In the genomic region with DNA sequence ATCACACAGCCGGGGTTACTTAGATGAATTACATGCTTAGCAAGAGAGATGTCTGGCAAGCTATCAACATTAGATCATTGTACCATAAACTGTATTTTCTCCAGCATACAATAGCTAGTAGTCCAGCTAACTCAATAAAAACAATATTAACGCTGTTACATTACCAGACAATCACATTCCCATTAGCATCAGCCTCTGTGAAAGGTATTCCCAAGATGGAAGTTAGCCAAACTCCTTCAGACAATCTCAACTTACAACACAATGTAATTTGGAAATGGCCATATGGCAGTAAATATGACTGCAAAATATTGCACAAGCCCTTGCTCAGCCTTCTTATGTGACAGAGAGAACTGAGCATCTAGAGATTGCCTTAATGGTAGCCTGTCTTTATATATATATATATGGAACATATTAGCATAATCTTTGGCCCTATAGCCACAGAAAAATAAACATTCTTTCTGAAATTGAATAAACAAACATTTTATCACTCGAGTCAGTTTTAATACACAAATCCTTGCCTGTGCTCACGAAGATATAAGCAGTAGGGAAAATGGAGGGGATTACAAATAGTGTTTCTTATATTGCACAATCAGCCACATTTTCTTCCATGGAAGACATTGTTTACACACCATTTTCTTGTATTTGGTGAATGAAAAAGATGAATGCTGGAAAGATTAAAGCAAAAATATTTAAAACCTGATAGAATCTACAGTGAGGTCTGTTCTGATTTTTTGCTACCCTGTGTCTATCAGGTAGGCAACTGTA, we compare ENCODE assay signal across 15 cellular contexts.
DNase-seq lines count a peak whose midpoint lies in the region; ATAC-seq and TF ChIP-seq lines count a peak whose summit lies in the region.
"Had no signal": no experiment of that assay in that cellular context is flagged by ENCODE, and none has a peak within 500 bp of the region (broad histone marks: within the 10 kb centered on the region; RNA-seq: fewer than 3 reads in every experiment).

No MANE protein-coding gene starts in this region.

- TF ChIP-seq CTCF in AG10803 (conservative IDR thresholded peaks at IDR 0.05; ENCODE audit: low read length) (no peak), fibroblast of villous mesenchyme (IDR thresholded peaks at IDR 0.05; ENCODE audit: insufficient read depth, low read depth, low read length) (no peak), mucosa of descending colon (IDR thresholded peaks at IDR 0.05) (no peak)

- intact Hi-C loops in mucosa of descending colon (cut with DNase I, micrococcal nuclease): no loop called here
- intact Hi-C loops in cardiac septum (cut with DNase I): no loop called here

- no peak overlapping the region for H3K4me3 ChIP-seq in AG10803 (ENCODE audit: low read length)
- H3K4me3 ChIP-seq in fibroblast of villous mesenchyme (ENCODE audit: low read depth, low read length): no peak overlapping the region
- H3K4me3 ChIP-seq in mucosa of descending colon: no peak overlapping the region
- H3K4me3 ChIP-seq: A549, neural progenitor cell, upper lobe of right lung had no signal

- peaks cover 17% of the 10 kb centered on the region for H3K9me3 ChIP-seq in mucosa of descending colon
- H3K9me3 ChIP-seq: A549, upper lobe of right lung had no signal

- ATAC-seq in SK-N-SH treated with all-trans-retinoic acid at 6 μM for 48 hours (peak; percentile 93), mucosa of descending colon (no peak)
- ATAC-seq: A549; activated T-cell treated with anti-CD3 and anti-CD28 coated beads, Interleukin-2, amount 50 U/mL, for 4 hours; upper lobe of right lung had no signal

- H3K36me3 ChIP-seq in mucosa of descending colon (ENCODE audit: low read depth): no peaks in the 10 kb centered on the region
- H3K36me3 ChIP-seq: neural progenitor cell, upper lobe of right lung had no signal

- DNase-seq in AG10803 (ENCODE audit: low read depth) (peak; percentile 31), NCI-H1105 treated with DMSO at 0.1 percent for 48 hours (lab: John Stamatoyannopoulos, UW) (peak; percentile 98), fibroblast of villous mesenchyme (ENCODE audit: low read depth) (peak; percentile 46), mucosa of descending colon (no peak), KG1 (lab: John Stamatoyannopoulos, UW) (no peak), cardiac septum (ENCODE audit: low spot score) (no peak), NCI-H345 (lab: John Stamatoyannopoulos, UW) (no peak)
- DNase-seq: activated naive CD8-positive, alpha-beta T cell treated with anti-CD3 and anti-CD28 coated beads, Interleukin-2, amount 10 ng/mL, durations not matched to agents 7 days and 5 days; activated T-cell treated with anti-CD3 and anti-CD28 coated beads, Interleukin-2, amount 50 U/mL, for 4 hours; mammary epithelial cell; NCI-H146; upper lobe of right lung had no signal

- no peaks in the 10 kb centered on the region for H3K4me1 ChIP-seq in mucosa of descending colon (ENCODE audit: low read depth)
- H3K4me1 ChIP-seq: A549, upper lobe of right lung had no signal

TF ChIP-seq in SK-N-SH treated with all-trans-retinoic acid at 6 μM for 48 hours, 23 proteins besides CTCF, POLR2A, EP300 and RAD21:
- no peak; the same call in 1 of the 2 replicates for TF ChIP-seq RARB (CRISPR knock-in tag; IDR thresholded peaks at IDR 0.05)
- peak; percentile 99 for TF ChIP-seq ISL1 (CRISPR knock-in tag; IDR thresholded peaks at IDR 0.05)
- TF ChIP-seq ZNF70 (CRISPR knock-in tag; IDR thresholded peaks at IDR 0.05): peak; percentile 76
- TF ChIP-seq, protein P1, sequence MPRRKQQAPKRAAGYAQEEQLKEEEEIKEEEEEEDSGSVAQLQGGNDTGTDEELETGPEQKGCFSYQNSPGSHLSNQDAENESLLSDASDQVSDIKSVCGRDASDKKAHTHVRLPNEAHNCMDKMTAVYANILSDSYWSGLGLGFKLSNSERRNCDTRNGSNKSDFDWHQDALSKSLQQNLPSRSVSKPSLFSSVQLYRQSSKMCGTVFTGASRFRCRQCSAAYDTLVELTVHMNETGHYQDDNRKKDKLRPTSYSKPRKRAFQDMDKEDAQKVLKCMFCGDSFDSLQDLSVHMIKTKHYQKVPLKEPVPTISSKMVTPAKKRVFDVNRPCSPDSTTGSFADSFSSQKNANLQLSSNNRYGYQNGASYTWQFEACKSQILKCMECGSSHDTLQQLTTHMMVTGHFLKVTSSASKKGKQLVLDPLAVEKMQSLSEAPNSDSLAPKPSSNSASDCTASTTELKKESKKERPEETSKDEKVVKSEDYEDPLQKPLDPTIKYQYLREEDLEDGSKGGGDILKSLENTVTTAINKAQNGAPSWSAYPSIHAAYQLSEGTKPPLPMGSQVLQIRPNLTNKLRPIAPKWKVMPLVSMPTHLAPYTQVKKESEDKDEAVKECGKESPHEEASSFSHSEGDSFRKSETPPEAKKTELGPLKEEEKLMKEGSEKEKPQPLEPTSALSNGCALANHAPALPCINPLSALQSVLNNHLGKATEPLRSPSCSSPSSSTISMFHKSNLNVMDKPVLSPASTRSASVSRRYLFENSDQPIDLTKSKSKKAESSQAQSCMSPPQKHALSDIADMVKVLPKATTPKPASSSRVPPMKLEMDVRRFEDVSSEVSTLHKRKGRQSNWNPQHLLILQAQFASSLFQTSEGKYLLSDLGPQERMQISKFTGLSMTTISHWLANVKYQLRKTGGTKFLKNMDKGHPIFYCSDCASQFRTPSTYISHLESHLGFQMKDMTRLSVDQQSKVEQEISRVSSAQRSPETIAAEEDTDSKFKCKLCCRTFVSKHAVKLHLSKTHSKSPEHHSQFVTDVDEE (CRISPR knock-in tag; IDR thresholded peaks at IDR 0.05): peak; percentile 96
- TF ChIP-seq BACH2 (CRISPR knock-in tag; IDR thresholded peaks at IDR 0.05; ENCODE audit: borderline replicate concordance): peak; percentile 64; the same call in 1 of the 2 replicates
- TF ChIP-seq, protein P2, sequence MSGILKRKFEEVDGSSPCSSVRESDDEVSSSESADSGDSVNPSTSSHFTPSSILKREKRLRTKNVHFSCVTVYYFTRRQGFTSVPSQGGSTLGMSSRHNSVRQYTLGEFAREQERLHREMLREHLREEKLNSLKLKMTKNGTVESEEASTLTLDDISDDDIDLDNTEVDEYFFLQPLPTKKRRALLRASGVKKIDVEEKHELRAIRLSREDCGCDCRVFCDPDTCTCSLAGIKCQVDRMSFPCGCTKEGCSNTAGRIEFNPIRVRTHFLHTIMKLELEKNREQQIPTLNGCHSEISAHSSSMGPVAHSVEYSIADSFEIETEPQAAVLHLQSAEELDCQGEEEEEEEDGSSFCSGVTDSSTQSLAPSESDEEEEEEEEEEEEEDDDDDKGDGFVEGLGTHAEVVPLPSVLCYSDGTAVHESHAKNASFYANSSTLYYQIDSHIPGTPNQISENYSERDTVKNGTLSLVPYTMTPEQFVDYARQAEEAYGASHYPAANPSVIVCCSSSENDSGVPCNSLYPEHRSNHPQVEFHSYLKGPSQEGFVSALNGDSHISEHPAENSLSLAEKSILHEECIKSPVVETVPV (CRISPR knock-in tag; IDR thresholded peaks at IDR 0.05): peak; percentile 91
- TF ChIP-seq TCF4 (CRISPR knock-in tag; IDR thresholded peaks at IDR 0.05; ENCODE audit: borderline replicate concordance): peak; percentile 93
- peak; percentile 92 for TF ChIP-seq ESRRG (CRISPR knock-in tag; IDR thresholded peaks at IDR 0.05)
- TF ChIP-seq, protein P3, sequence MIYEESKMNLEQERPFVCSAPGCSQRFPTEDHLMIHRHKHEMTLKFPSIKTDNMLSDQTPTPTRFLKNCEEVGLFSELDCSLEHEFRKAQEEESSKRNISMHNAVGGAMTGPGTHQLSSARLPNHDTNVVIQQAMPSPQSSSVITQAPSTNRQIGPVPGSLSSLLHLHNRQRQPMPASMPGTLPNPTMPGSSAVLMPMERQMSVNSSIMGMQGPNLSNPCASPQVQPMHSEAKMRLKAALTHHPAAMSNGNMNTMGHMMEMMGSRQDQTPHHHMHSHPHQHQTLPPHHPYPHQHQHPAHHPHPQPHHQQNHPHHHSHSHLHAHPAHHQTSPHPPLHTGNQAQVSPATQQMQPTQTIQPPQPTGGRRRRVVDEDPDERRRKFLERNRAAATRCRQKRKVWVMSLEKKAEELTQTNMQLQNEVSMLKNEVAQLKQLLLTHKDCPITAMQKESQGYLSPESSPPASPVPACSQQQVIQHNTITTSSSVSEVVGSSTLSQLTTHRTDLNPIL (CRISPR knock-in tag; IDR thresholded peaks at IDR 0.05; ENCODE audit: low read depth): peak; percentile 91
- TF ChIP-seq ZFP30 (CRISPR knock-in tag; IDR thresholded peaks at IDR 0.05): no peak
- no peak for TF ChIP-seq ZNF8 (CRISPR knock-in tag; IDR thresholded peaks at IDR 0.05)
- no peak for TF ChIP-seq ZNF565 (CRISPR knock-in tag; conservative IDR thresholded peaks at IDR 0.05; ENCODE audit: low read depth)
- TF ChIP-seq, protein P4, sequence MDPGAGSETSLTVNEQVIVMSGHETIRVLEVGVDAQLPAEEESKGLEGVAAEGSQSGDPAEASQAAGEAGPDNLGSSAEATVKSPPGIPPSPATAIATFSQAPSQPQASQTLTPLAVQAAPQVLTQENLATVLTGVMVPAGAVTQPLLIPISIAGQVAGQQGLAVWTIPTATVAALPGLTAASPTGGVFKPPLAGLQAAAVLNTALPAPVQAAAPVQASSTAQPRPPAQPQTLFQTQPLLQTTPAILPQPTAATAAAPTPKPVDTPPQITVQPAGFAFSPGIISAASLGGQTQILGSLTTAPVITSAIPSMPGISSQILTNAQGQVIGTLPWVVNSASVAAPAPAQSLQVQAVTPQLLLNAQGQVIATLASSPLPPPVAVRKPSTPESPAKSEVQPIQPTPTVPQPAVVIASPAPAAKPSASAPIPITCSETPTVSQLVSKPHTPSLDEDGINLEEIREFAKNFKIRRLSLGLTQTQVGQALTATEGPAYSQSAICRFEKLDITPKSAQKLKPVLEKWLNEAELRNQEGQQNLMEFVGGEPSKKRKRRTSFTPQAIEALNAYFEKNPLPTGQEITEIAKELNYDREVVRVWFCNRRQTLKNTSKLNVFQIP (CRISPR knock-in tag; IDR thresholded peaks at IDR 0.05; ENCODE audit: borderline replicate concordance, low read depth): peak; percentile 29; the same call in 1 of the 2 replicates
- 0 out of 2 replicates have a peak, but pooled peaks have one; percentile 27 for TF ChIP-seq ZFP3 (CRISPR knock-in tag; IDR thresholded peaks at IDR 0.05)
- peak; percentile 82 for TF ChIP-seq SNAI2 (CRISPR knock-in tag; IDR thresholded peaks at IDR 0.05)
- 0 out of 2 replicates have a peak, but pooled peaks have one; percentile 45 for TF ChIP-seq ZC3H10 (CRISPR knock-in tag; IDR thresholded peaks at IDR 0.05)
- peak; percentile 94 for TF ChIP-seq GLIS3 (CRISPR knock-in tag; IDR thresholded peaks at IDR 0.05)
- TF ChIP-seq CSDC2 (CRISPR knock-in tag; IDR thresholded peaks at IDR 0.05): peak; percentile 19; the same call in 1 of the 2 replicates

Comparison
In these comparisons a context has a peak if more than half of its experiments do, and no peak if none do; other contexts are left out.
1. DNase-seq: peak in AG10803 (single experiment), NCI-H1105 treated with DMSO at 0.1 percent for 48 hours (single experiment) and fibroblast of villous mesenchyme (single experiment); none in mucosa of descending colon (0 of 3), KG1 (single experiment), cardiac septum (single experiment) and NCI-H345 (single experiment).